13 cellular contexts compared by ENCODE assay signal in genomic region chr1:23533288-23534130, GRCh38. TPM values are rescaled to one million over a fixed set of nuclear protein-coding genes. Genes with fewer than 3 reads are reported as not detected.
DNase-seq lines count a peak whose midpoint lies in the region; ATAC-seq and TF ChIP-seq lines count a peak whose summit lies in the region.
"Had no signal": no experiment of that assay in that cellular context is flagged by ENCODE, and none has a peak within 500 bp of the region (broad histone marks: within the 10 kb centered on the region; RNA-seq: fewer than 3 reads in every experiment).

No MANE protein-coding gene starts in this region.

- no peak for TF ChIP-seq CTCF in endothelial cell (IDR thresholded peaks at IDR 0.05; ENCODE audit: unreplicated experiment)

- H3K36me3 Mint-ChIP-seq in T-cell (no peaks in the 10 kb centered on the region), endothelial cell (ENCODE audit: low read depth, unreplicated experiment) (no peaks in the 10 kb centered on the region)

- H3K27me3 Mint-ChIP-seq in T-cell (no peaks in the 10 kb centered on the region), endothelial cell (ENCODE audit: unreplicated experiment) (peaks cover 3% of the 10 kb centered on the region)

- no peaks in the 10 kb centered on the region for H3K9me3 Mint-ChIP-seq in T-cell
- H3K9me3 Mint-ChIP-seq in endothelial cell (ENCODE audit: unreplicated experiment), result no peaks in the 10 kb centered on the region

- no peak for ATAC-seq in T-cell (replicated peaks in 1 of 4)
- ATAC-seq in esophagus mucosa, result peak; percentile 78

- peak; percentile 17 for DNase-seq in stimulated activated CD4-positive, alpha-beta T cell treated with anti-CD3 and anti-CD28 coated beads, Interleukin-15, amount 100 ng/mL, for 24 hours
- DNase-seq in stimulated activated CD4-positive, alpha-beta T cell treated with anti-CD3 and anti-CD28 coated beads, Interleukin-4, amount 100 ng/mL, for 24 hours, result no peak
- DNase-seq in T-cell, result no peak
- no peak for DNase-seq in NCI-H2029 treated with DMSO at 0.1 percent for 48 hours (lab: John Stamatoyannopoulos, UW)
- DNase-seq in endothelial cell (ENCODE audit: low spot score), result no peak
- DNase-seq in T1000 (lab: John Stamatoyannopoulos, UW), result no peak
- no peak for DNase-seq in NCI-H1417 treated with DMSO at 0.1 percent for 48 hours (lab: John Stamatoyannopoulos, UW)
- DNase-seq: BE2C; brain microvascular endothelial cell; kidney; NCI-H1930; stimulated activated CD4-positive, alpha-beta T cell treated with anti-CD3 and anti-CD28 coated beads, Interleukin-4, amount 100 ng/mL, for 1 hour had no signal

- CTCF ChIA-PET in T-cell (lab: Charles Lee), result interaction anchor here in 1 of 2 donors (0.6 kb wide), 1 partner anchor 1215 kb away, joined by 3 read pairs; no protein-coding TSS in a partner anchor

- H3K4me1 Mint-ChIP-seq in T-cell, result peaks cover 43 to 68% (median 45%) of the 10 kb centered on the region in 3 donors
- H3K4me1 Mint-ChIP-seq in endothelial cell (ENCODE audit: unreplicated experiment), result no peaks in the 10 kb centered on the region

- POLR2A ChIA-PET in T-cell (lab: Charles Lee), result no interaction called here

- peak overlapping the region; percentile 90 to 91 for H3K27ac Mint-ChIP-seq in T-cell
- H3K27ac Mint-ChIP-seq in endothelial cell (ENCODE audit: unreplicated experiment), result no peak overlapping the region

- peak overlapping the region; percentile 6 to 11 (median 6) for H3K4me3 Mint-ChIP-seq in T-cell
- no peak overlapping the region for H3K4me3 Mint-ChIP-seq in endothelial cell (ENCODE audit: unreplicated experiment)

RNA-seq across cellular contexts. Expression of gene E2F2, which starts 2.5 kb away (rescaled TPM):
- total RNA-seq in T-cell (1 to 10 TPM; 1.7 to 3.1 (median 2.5) TPM), esophagus mucosa (13.9 TPM), endothelial cell (ENCODE audit: unreplicated experiment) (0.69 TPM)

RNA-seq across cellular contexts. Expression of gene ID3, which starts 25.8 kb away (rescaled TPM):
- 10 to 100 TPM; 20.7 to 99.7 (median 81.3) TPM for total RNA-seq in T-cell
- 25.7 TPM for total RNA-seq in esophagus mucosa
- total RNA-seq in endothelial cell (ENCODE audit: unreplicated experiment), result 240 TPM

RNA-seq across cellular contexts. Expression of gene ASAP3, which starts 49.5 kb away (rescaled TPM):
- total RNA-seq in T-cell, result 1 to 10 TPM; 1.2 to 2.8 (median 2.1) TPM
- 31.5 TPM for total RNA-seq in esophagus mucosa
- 36.4 TPM for total RNA-seq in endothelial cell (ENCODE audit: unreplicated experiment)
